In genomic region chr1:222583079-222583478, GRCh38 we compare ENCODE assay signal across 12 cellular contexts. TPM values are rescaled to one million over a fixed set of nuclear protein-coding genes. Genes with fewer than 3 reads are reported as not detected.
DNase-seq lines count a peak whose midpoint lies in the region; ATAC-seq and TF ChIP-seq lines count a peak whose summit lies in the region.
"Had no signal": no experiment of that assay in that cellular context is flagged by ENCODE, and none has a peak within 500 bp of the region (broad histone marks: within the 10 kb centered on the region; RNA-seq: fewer than 3 reads in every experiment).

No MANE protein-coding gene starts in this region.

- no peak for TF ChIP-seq CTCF in GM06990 (IDR thresholded peaks at IDR 0.05; ENCODE audit: insufficient read depth, low read length, poor library complexity, severe bottlenecking)
- TF ChIP-seq CTCF in OCI-LY7 (conservative IDR thresholded peaks at IDR 0.05; ENCODE audit: low read length): no peak
- TF ChIP-seq CTCF in progenitor cell of endocrine pancreas (IDR thresholded peaks at IDR 0.05; ENCODE audit: unreplicated experiment): no peak

- intact Hi-C loops in OCI-LY7 (cut with micrococcal nuclease; ENCODE audit: unreplicated experiment): no loop called here

- H3K27me3 Mint-ChIP-seq in progenitor cell of endocrine pancreas: no peaks in the 10 kb centered on the region
- H3K27me3 Mint-ChIP-seq: activated CD4-positive, alpha-beta memory T cell treated with anti-CD3 and anti-CD28 coated beads for 36 hours had no signal

- H4K20me1 ChIP-seq in OCI-LY7 (ENCODE audit: insufficient read depth, low read length): no peaks in the 10 kb centered on the region

- H2AFZ ChIP-seq in OCI-LY7 (ENCODE audit: low read length): no peak overlapping the region

- CTCF ChIA-PET in OCI-LY7 (lab: Charles Lee; ENCODE audit: unreplicated experiment): no interaction called here

- BruUV-seq in OCI-LY7 (replicated peaks; lab: Mats Ljungman, UMichigan): no TSS peak

- H3K27ac Mint-ChIP-seq in progenitor cell of endocrine pancreas: no peak overlapping the region
- H3K27ac Mint-ChIP-seq: activated CD4-positive, alpha-beta memory T cell treated with anti-CD3 and anti-CD28 coated beads for 36 hours had no signal

- H3K36me3 ChIP-seq in GM06990 (ENCODE audit: control insufficient read depth, insufficient read depth, low read length) (no peaks in the 10 kb centered on the region; the same call in none of the 2 replicates), OCI-LY7 (ENCODE audit: insufficient read depth, low read length) (peaks cover 94% of the 10 kb centered on the region)

- H3K27ac ChIP-seq in OCI-LY7 (ENCODE audit: low read depth, low read length, poor library complexity, severe bottlenecking): no peak overlapping the region
- H3K27ac ChIP-seq: sigmoid colon had no signal

- DNase-seq in GM06990 (ENCODE audit: extremely low read depth, insufficient read length) (peak; percentile 6), OCI-LY7 (ENCODE audit: low spot score) (peak; percentile 8), NCI-H1694 treated with DMSO at 0.1 percent for 48 hours (lab: John Stamatoyannopoulos, UW) (no peak), progenitor cell of endocrine pancreas (ENCODE audit: low spot score, unreplicated experiment) (no peak), NCI-H2171 treated with DMSO at 0.1 percent for 48 hours (lab: John Stamatoyannopoulos, UW) (no peak), DMS153 (lab: John Stamatoyannopoulos, UW) (no peak)
- DNase-seq: activated CD4-positive, alpha-beta memory T cell treated with anti-CD3 and anti-CD28 coated beads for 36 hours; H7; NCI-H2227 treated with DMSO at 0.1 percent for 48 hours; sigmoid colon had no signal

- POLR2A ChIA-PET in OCI-LY7 (lab: Charles Lee): no interaction called here

- peak; percentile 89 for ATAC-seq in GM19455 (IDR thresholded peaks at IDR 0.05; ENCODE audit: unreplicated experiment)
- peak; percentile 88 for ATAC-seq in HG03066 (IDR thresholded peaks at IDR 0.05; ENCODE audit: low read depth, unreplicated experiment)

- no peaks in the 10 kb centered on the region for H3K9me3 Mint-ChIP-seq in progenitor cell of endocrine pancreas (ENCODE audit: low read depth)
- H3K9me3 Mint-ChIP-seq: activated CD4-positive, alpha-beta memory T cell treated with anti-CD3 and anti-CD28 coated beads for 36 hours had no signal

- peaks cover 15% of the 10 kb centered on the region for H3K4me1 Mint-ChIP-seq in progenitor cell of endocrine pancreas (ENCODE audit: low read depth)

- H3K4me3 ChIP-seq in GM06990 (replicated peaks; ENCODE audit: low read depth, low read length): no peak overlapping the region; the same call in 1 of the 2 replicates
- no peak overlapping the region for H3K4me3 ChIP-seq in OCI-LY7 (ENCODE audit: low read depth, low read length, poor library complexity, severe bottlenecking)
- H3K4me3 ChIP-seq: sigmoid colon had no signal

- no peaks in the 10 kb centered on the region for H3K9me3 ChIP-seq in OCI-LY7 (ENCODE audit: low read length)
- H3K9me3 ChIP-seq: sigmoid colon had no signal

- peaks cover 31% of the 10 kb centered on the region for H3K36me3 Mint-ChIP-seq in progenitor cell of endocrine pancreas (ENCODE audit: insufficient read depth)

- H3K4me2 ChIP-seq in OCI-LY7 (ENCODE audit: low read length): 0 out of 2 replicates have a peak overlapping the region, but pooled peaks have one; percentile 7

- H3K79me2 ChIP-seq in OCI-LY7 (ENCODE audit: insufficient read depth, low read depth, low read length): peaks cover 15% of the 10 kb centered on the region; the same call in 1 of the 2 replicates

- H3K4me1 ChIP-seq in OCI-LY7 (ENCODE audit: insufficient read depth, low read length, poor library complexity, severe bottlenecking): peaks cover 13% of the 10 kb centered on the region

- H3K27me3 ChIP-seq in GM06990 (replicated peaks; ENCODE audit: control insufficient read depth, insufficient read depth, low read length): no peaks in the 10 kb centered on the region
- H3K27me3 ChIP-seq: sigmoid colon had no signal

- H3K4me3 Mint-ChIP-seq in progenitor cell of endocrine pancreas (ENCODE audit: low read depth): no peak overlapping the region
- H3K4me3 Mint-ChIP-seq: activated CD4-positive, alpha-beta memory T cell treated with anti-CD3 and anti-CD28 coated beads for 36 hours had no signal

- no peaks in the 10 kb centered on the region for H3K9me2 ChIP-seq in OCI-LY7 (ENCODE audit: insufficient read depth, low read length)

RNA-seq across cellular contexts. Expression of gene TAF1A, which starts 6.7 kb away (rescaled TPM):
- total RNA-seq in OCI-LY7 (2014; rRNA removed; shearing (Covaris generic)): 10.9 and 13.3 TPM in 2 replicates
- 18.3 and 19.2 TPM in 2 replicates for total RNA-seq in OCI-LY7 (2022)
- 19.7 and 20.7 TPM in 2 replicates for total RNA-seq in progenitor cell of endocrine pancreas

RNA-seq across cellular contexts. Expression of gene MIA3, which starts 34.8 kb away (rescaled TPM):
- 23.5 and 30.7 TPM in 2 replicates for total RNA-seq in OCI-LY7 (2014; rRNA removed; shearing (Covaris generic))
- total RNA-seq in OCI-LY7 (2022): 56.5 and 57.1 TPM in 2 replicates
- 67.1 and 68.6 TPM in 2 replicates for total RNA-seq in progenitor cell of endocrine pancreas

RNA-seq across cellular contexts. Expression of gene HHIPL2, which starts 35.2 kb away (rescaled TPM):
- total RNA-seq in OCI-LY7 (2014; rRNA removed; shearing (Covaris generic)): 0.92 TPM in 1 of 2 replicates, not detected in the other
- total RNA-seq in OCI-LY7 (2022) (not detected in 2 replicates), progenitor cell of endocrine pancreas (0.27 and 0.57 TPM in 2 replicates)
- total RNA-seq: activated CD4-positive, alpha-beta memory T cell treated with anti-CD3 and anti-CD28 coated beads for 36 hours; sigmoid colon had no signal

Comparison
In these comparisons a context has a peak if more than half of its experiments do, and no peak if none do; other contexts are left out.
1. DNase-seq: peak in GM06990 (single experiment) and OCI-LY7 (single experiment); none in NCI-H1694 treated with DMSO at 0.1 percent for 48 hours (single experiment), progenitor cell of endocrine pancreas (single experiment), NCI-H2171 treated with DMSO at 0.1 percent for 48 hours (single experiment) and DMS153 (single experiment).